Comparison of ENCODE assay signal across 8 cellular contexts in the genomic region with DNA sequence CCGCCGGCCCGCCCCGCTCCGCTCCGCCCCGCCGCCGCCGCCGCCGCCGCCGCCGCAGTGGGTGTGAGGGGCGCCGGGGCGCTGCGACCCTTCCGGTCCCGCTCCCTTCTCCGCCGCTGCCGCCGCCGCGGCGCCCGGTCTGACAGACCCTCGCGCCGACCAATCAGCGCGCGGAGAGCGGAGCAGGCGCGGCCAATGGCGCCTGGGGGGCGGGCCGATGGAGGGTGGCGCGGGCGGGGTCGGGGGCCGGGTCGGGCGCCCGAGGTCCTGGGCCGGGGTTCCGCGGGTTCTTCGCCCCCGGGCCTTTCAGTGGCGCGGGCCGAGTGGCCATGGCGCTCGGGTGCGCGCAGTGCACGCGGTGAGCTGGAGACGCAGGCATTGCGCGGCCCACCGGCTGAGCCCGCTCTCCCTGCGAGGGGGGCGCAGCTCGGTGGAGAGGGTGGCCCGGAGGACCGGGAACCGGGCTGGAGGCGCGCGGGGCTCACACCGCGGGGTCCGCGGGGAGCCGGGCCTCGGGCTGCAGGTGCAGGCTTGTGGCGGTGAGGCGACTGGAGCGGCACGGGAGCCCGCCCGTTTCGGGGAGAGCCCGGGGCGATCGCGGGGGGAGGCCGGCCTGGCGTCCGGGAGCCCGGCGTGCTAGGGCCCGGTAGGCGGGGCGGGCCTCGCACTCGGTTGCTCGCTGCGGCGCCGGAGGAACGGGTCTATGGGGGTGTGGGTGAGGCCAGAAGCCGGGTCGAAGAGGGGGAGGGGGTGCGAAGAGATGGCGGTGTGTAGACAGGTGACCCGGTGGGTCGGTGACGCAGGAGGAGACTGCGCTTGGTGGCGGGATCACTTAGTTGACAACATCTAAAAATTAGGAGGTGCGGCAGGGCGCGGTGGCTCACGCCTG. TPM values are rescaled to one million over a fixed set of nuclear protein-coding genes. Genes with fewer than 3 reads are reported as not detected.
DNase-seq lines count a peak whose midpoint lies in the region; ATAC-seq, FAIRE-seq and TF ChIP-seq lines count a peak whose summit lies in the region.

Gene MAPK9 (minus strand): TSS at position 141 of the 889 bp plus-strand sequence. CDS start 11,522 bp downstream, outside the sequence.

- peak within 1 kb of the TSS; percentile 66 for H3K4me3 ChIP-seq in HFF-Myc (replicated peaks; ENCODE audit: low read depth, low read length)
- peak within 1 kb of the TSS; percentile 68 for H3K4me3 ChIP-seq in NB4 (ENCODE audit: low read depth, low read length)
- peak within 1 kb of the TSS; percentile 84 for H3K4me3 ChIP-seq in urinary bladder (ENCODE audit: low read depth, low read length)

- no peaks in the 10 kb centered on the region for H3K4me1 ChIP-seq in urinary bladder (ENCODE audit: insufficient read depth)

- H3K27ac Mint-ChIP-seq in T-helper 17 cell: peak within 1 kb of the TSS; percentile 99

- peak; percentile 80 for ATAC-seq in T-helper 17 cell
- peak; percentile 93 for ATAC-seq in left ventricle myocardium superior

- WGBS in urinary bladder: under 1% methylated on average over 122 of the region's 122 CpGs

- H3K4me3 Mint-ChIP-seq in T-helper 17 cell: peak within 1 kb of the TSS; percentile 99

- no peaks in the 10 kb centered on the region for H3K36me3 ChIP-seq in urinary bladder (ENCODE audit: insufficient read depth)

- H3K36me3 Mint-ChIP-seq in T-helper 17 cell (ENCODE audit: low read depth): peaks cover 4% of the 10 kb centered on the region

- peak; percentile 69 for FAIRE-seq in GM12891 (lab: Jason Lieb, UNC)

- H3K9me3 ChIP-seq in T-helper 17 cell (ENCODE audit: control insufficient read depth, low read length, poor library complexity, severe bottlenecking): no peaks in the 10 kb centered on the region

- intact Hi-C loops in left ventricle myocardium superior (cut with micrococcal nuclease): loop anchor here (5.0 kb wide), 1 partner anchor 180 kb away; no protein-coding TSS in a partner anchor

- H3K27me3 Mint-ChIP-seq in T-helper 17 cell: no peaks in the 10 kb centered on the region

- no peak for TF ChIP-seq CTCF in HFF-Myc (IDR thresholded peaks at IDR 0.05; ENCODE audit: low read depth, low read length, missing control alignments)
- TF ChIP-seq CTCF in NB4 (IDR thresholded peaks at IDR 0.05; ENCODE audit: low read depth, low read length): no peak

- peak; percentile 87 for DNase-seq in GM12891 (ENCODE audit: insufficient read length, low spot score)
- no peak for DNase-seq in HFF-Myc (ENCODE audit: extremely low read depth, low read depth)
- DNase-seq in NB4 (ENCODE audit: low read depth): peak; percentile 86
- peak; percentile 78 to 87 (median 81) for DNase-seq in T-helper 17 cell
- peak; percentile 62 for DNase-seq in amniotic stem cell (lab: John Stamatoyannopoulos, UW)
- peak; percentile 94 for DNase-seq in left ventricle myocardium superior
- no peak for DNase-seq in pulmonary artery endothelial cell (ENCODE audit: low read depth, low spot score)

- peaks cover 40% of the 10 kb centered on the region for H3K4me1 Mint-ChIP-seq in T-helper 17 cell

- TF ChIP-seq POLR2A in GM12891 (IDR thresholded peaks at IDR 0.05; ENCODE audit: low read depth, low read length): no peak
- peak; percentile 60 for TF ChIP-seq POLR2A in NB4 (IDR thresholded peaks at IDR 0.05; ENCODE audit: extremely low read depth, insufficient read length)

- peak within 1 kb of the TSS; percentile 89 for H3K27ac ChIP-seq in urinary bladder (ENCODE audit: low read depth)

TF ChIP-seq in GM12891, 5 proteins besides CTCF, POLR2A, EP300 and RAD21:
- no peak for TF ChIP-seq POU2F2 (IDR thresholded peaks at IDR 0.05; ENCODE audit: low read depth, low read length)
- TF ChIP-seq TAF1 (IDR thresholded peaks at IDR 0.05; ENCODE audit: low read depth, low read length): no peak
- no peak for TF ChIP-seq PAX5 (IDR thresholded peaks at IDR 0.05; ENCODE audit: insufficient read depth, low read length, severe bottlenecking)
- no peak for TF ChIP-seq POLR2AphosphoS5 (IDR thresholded peaks at IDR 0.05; ENCODE audit: low read depth, low read length)
- no peak for TF ChIP-seq SPI1 (IDR thresholded peaks at IDR 0.05; ENCODE audit: low read depth, low read length)
TF ChIP-seq in GM12891: peak in this region for 0.

RNA-seq across cellular contexts. Expression of gene MAPK9, which starts in this region (rescaled TPM):
- polyA plus RNA-seq in GM12891 (2012; ENCODE audit: low read depth, missing spikeins): 9.8 TPM
- 10 to 100 TPM; 24.3 to 25.1 TPM for total RNA-seq in T-helper 17 cell
- total RNA-seq in left ventricle myocardium superior: 46.5 TPM
- 22.4 and 25.7 TPM in 2 replicates for total RNA-seq in pulmonary artery endothelial cell
- 40.3 TPM for total RNA-seq in urinary bladder
- polyA plus RNA-seq in urinary bladder: 24.1 TPM

Comparison
In these comparisons a context has a peak if more than half of its experiments do, and no peak if none do; other contexts are left out.
1. DNase-seq: peak in GM12891 (single experiment), NB4 (single experiment), T-helper 17 cell (3 of 3), amniotic stem cell (single experiment) and left ventricle myocardium superior (single experiment); none in HFF-Myc (single experiment) and pulmonary artery endothelial cell (single experiment).
2. Peak in every context shown above with its lines, with median percentiles within 50 percentile points of each other: H3K4me3 ChIP-seq.